Comparison of ENCODE assay signal across 20 cellular contexts in the genomic region with DNA sequence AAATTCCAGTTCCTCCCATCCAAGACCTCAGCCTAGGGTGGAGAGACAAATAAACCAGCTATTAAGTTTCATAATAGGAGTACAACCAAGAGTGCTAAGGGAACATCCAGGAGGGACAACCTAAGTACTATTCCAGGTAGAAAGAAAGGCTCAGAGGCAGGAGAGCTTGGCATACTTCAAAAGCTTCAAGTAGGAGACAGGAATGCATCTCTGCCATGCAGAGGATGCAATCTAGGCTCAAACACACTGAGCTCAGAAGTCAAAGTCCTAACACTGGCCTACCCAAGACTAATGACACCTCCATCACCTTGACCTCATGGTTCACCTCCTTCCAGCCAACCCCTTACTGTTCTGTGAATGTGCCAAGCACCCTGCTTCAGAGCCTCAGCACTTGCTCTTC. TPM values are rescaled to one million over a fixed set of nuclear protein-coding genes. Genes with fewer than 3 reads are reported as not detected.
DNase-seq lines count a peak whose midpoint lies in the region; ATAC-seq, FAIRE-seq and TF ChIP-seq lines count a peak whose summit lies in the region.
"Had no signal": no experiment of that assay in that cellular context is flagged by ENCODE, and none has a peak within 500 bp of the region (broad histone marks: within the 10 kb centered on the region; RNA-seq: fewer than 3 reads in every experiment).

No MANE protein-coding gene starts in this region.

- H2BK120ac ChIP-seq in mesendoderm (ENCODE audit: low read depth, low read length), result no peak overlapping the region

- no peak for DNase-seq in right lobe of liver
- DNase-seq in HepG2 (ENCODE audit: low spot score), result no peak
- DNase-seq in endothelial cell (ENCODE audit: low spot score), result no peak
- DNase-seq in mesendoderm, result peak; percentile 21
- no peak for DNase-seq in NCI-H446 (lab: John Stamatoyannopoulos, UW)
- no peak for DNase-seq in OCI-M2 (lab: John Stamatoyannopoulos, UW; ENCODE audit: unreplicated experiment)
- no peak for DNase-seq in activated CD4-positive, alpha-beta T cell treated with anti-CD3 and anti-CD28 coated beads, Interleukin-2, amount 50 U/mL, for 1 hour
- DNase-seq: BE2C; CD4-positive, alpha-beta T cell; DMS153; GDM1; H9; NCI-H1092 treated with DMSO at 0.1 percent for 48 hours; NCI-H146; NCI-H2029 treated with DMSO at 0.1 percent for 48 hours; NCI-H510A treated with DMSO at 0.1 percent for 48 hours; NCI-H82; PC-9; SIG-M5 had no signal

- H3K36me3 ChIP-seq in right lobe of liver, result no peaks in the 10 kb centered on the region
- no peaks in the 10 kb centered on the region for H3K36me3 ChIP-seq in HepG2 (replicated peaks in 1 of 2; ENCODE audit: control insufficient read depth in 1 of 2, insufficient read depth in 2 of 2, low read length in 2 of 2)
- no peaks in the 10 kb centered on the region for H3K36me3 ChIP-seq in mesendoderm (ENCODE audit: control insufficient read depth, insufficient read depth, low read length)
- H3K36me3 ChIP-seq: BE2C had no signal

- in situ Hi-C loops in HepG2 (cut with HindIII; ENCODE audit: extremely low pct_ligation_motif_present, low pct_unique_long_range_greater_than_20kb), result no loop called here

- no peak overlapping the region for H3K18ac ChIP-seq in mesendoderm (ENCODE audit: low read length)

- H3K36me3 Mint-ChIP-seq in endothelial cell (ENCODE audit: low read depth, unreplicated experiment), result peaks cover 3% of the 10 kb centered on the region

- H3K9ac ChIP-seq in HepG2 (ENCODE audit: insufficient read depth, low read depth, low read length), result no peak overlapping the region
- no peak overlapping the region for H3K9ac ChIP-seq in mesendoderm (ENCODE audit: low read length)

- H4K20me1 ChIP-seq in HepG2 (ENCODE audit: insufficient read depth, low read length), result peaks cover 10% of the 10 kb centered on the region

- no TSS peak for BruUV-seq in HepG2 (replicated peaks; lab: Mats Ljungman, UMichigan)

- no peak overlapping the region for H2BK15ac ChIP-seq in mesendoderm (replicated peaks; ENCODE audit: low read depth)

- H3K9me3 ChIP-seq in right lobe of liver (no peaks in the 10 kb centered on the region), HepG2 (ENCODE audit: low read length) (no peaks in the 10 kb centered on the region)
- H3K9me3 ChIP-seq: BE2C had no signal

- H3K4me2 ChIP-seq in HepG2 (ENCODE audit: low read depth, low read length), result no peak overlapping the region
- no peak overlapping the region for H3K4me2 ChIP-seq in mesendoderm (ENCODE audit: low read length)
- H3K4me2 ChIP-seq: PC-9 had no signal

- H3K4me1 ChIP-seq in right lobe of liver (peaks cover 0 to 18% (median 5%) of the 10 kb centered on the region in 4 donors), HepG2 (ENCODE audit: insufficient read depth, low read length) (peaks cover 10% of the 10 kb centered on the region), mesendoderm (ENCODE audit: control insufficient read depth, low read depth, low read length) (peaks cover 7% of the 10 kb centered on the region)

- H3K27me3 ChIP-seq in right lobe of liver (no peaks in the 10 kb centered on the region), HepG2 (ENCODE audit: control insufficient read depth in 1 of 2, insufficient read depth in 2 of 2, low read length in 2 of 2) (no peaks in the 10 kb centered on the region), mesendoderm (ENCODE audit: insufficient read depth, low read length, poor library complexity) (no peaks in the 10 kb centered on the region)
- H3K27me3 ChIP-seq: BE2C had no signal

- peaks cover 2% of the 10 kb centered on the region for H3K79me1 ChIP-seq in mesendoderm (ENCODE audit: low read length)

- TF ChIP-seq POLR2A in right lobe of liver (IDR thresholded peaks at IDR 0.05), result no peak
- no peak for TF ChIP-seq POLR2A in HepG2 (IDR thresholded peaks at IDR 0.05; ENCODE audit: insufficient read depth in 1 of 2, low read depth in 2 of 2, low read length in 2 of 2)

- no peaks in the 10 kb centered on the region for H3K9me3 Mint-ChIP-seq in endothelial cell (ENCODE audit: unreplicated experiment)
- H3K9me3 Mint-ChIP-seq: CD4-positive, alpha-beta T cell; H9 had no signal

- no peak overlapping the region for H3K4me3 ChIP-seq in right lobe of liver
- H3K4me3 ChIP-seq in HepG2 (replicated peaks in 1 of 3; ENCODE audit: insufficient read depth in 1 of 3, low read depth in 2 of 3, low read length in 3 of 3), result no peak overlapping the region
- H3K4me3 ChIP-seq in mesendoderm (ENCODE audit: low read length), result no peak overlapping the region
- H3K4me3 ChIP-seq: PC-9 had no signal

- no peak overlapping the region for H3K23ac ChIP-seq in mesendoderm (ENCODE audit: low read length)

- POLR2A ChIA-PET in HepG2 (lab: Yijun Ruan, JAX), result no interaction called here

- no peak overlapping the region for H3K27ac ChIP-seq in right lobe of liver
- no peak overlapping the region for H3K27ac ChIP-seq in HepG2 (ENCODE audit: extremely low read length, insufficient read depth, low read length)
- no peak overlapping the region for H3K27ac ChIP-seq in mesendoderm (ENCODE audit: low read depth, low read length)
- H3K27ac ChIP-seq: PC-9, RWPE1 had no signal

- TF ChIP-seq EP300 in HepG2 (IDR thresholded peaks at IDR 0.05; ENCODE audit: low read depth in 2 of 2, low read length in 2 of 2) (no peak), HepG2 (CRISPR knock-in tag; IDR thresholded peaks at IDR 0.05; ENCODE audit: borderline replicate concordance) (no peak)

- FAIRE-seq in HepG2 (lab: Jason Lieb, UNC), result no peak

- CTCF ChIA-PET in HepG2 (lab: Yijun Ruan, JAX; ENCODE audit: low intra/inter-chr PET ratio, low total read pairs), result no interaction called here

- peaks cover 71% of the 10 kb centered on the region for H3K79me2 ChIP-seq in HepG2 (ENCODE audit: insufficient read depth, low read length)
- peaks cover 50% of the 10 kb centered on the region for H3K79me2 ChIP-seq in mesendoderm (ENCODE audit: control insufficient read depth, insufficient read depth, low read length)

- TF ChIP-seq RAD21 in HepG2 (CRISPR knock-in tag; IDR thresholded peaks at IDR 0.05), result no peak

- H2AK5ac ChIP-seq in mesendoderm (ENCODE audit: low read length), result no peak overlapping the region

- H2BK5ac ChIP-seq in mesendoderm (ENCODE audit: low read length), result no peak overlapping the region

- no peak overlapping the region for H4K5ac ChIP-seq in mesendoderm (ENCODE audit: low read length)

- peak; percentile 46 to 51 (median 50) for ATAC-seq in right lobe of liver
- ATAC-seq in HepG2, result no peak

- no peaks in the 10 kb centered on the region for H3K27me3 Mint-ChIP-seq in endothelial cell (ENCODE audit: unreplicated experiment)

- H2AFZ ChIP-seq in HepG2 (ENCODE audit: low read length), result no peak overlapping the region
- H2AFZ ChIP-seq: PC-9 had no signal

- peak overlapping the region; percentile 70 for H3K27ac Mint-ChIP-seq in endothelial cell (ENCODE audit: unreplicated experiment)
- H3K27ac Mint-ChIP-seq: CD4-positive, alpha-beta T cell had no signal

- no peak overlapping the region for H4K8ac ChIP-seq in mesendoderm (ENCODE audit: low read depth, low read length)

- no peak overlapping the region for H3K4me3 Mint-ChIP-seq in endothelial cell (ENCODE audit: unreplicated experiment)
- H3K4me3 Mint-ChIP-seq: CD4-positive, alpha-beta T cell; H9 had no signal

- H3K56ac ChIP-seq in mesendoderm (ENCODE audit: low read length), result no peak overlapping the region

- H3K4me1 Mint-ChIP-seq in endothelial cell (ENCODE audit: unreplicated experiment), result peaks cover 24% of the 10 kb centered on the region

- H3K4ac ChIP-seq in mesendoderm (ENCODE audit: low read depth, low read length), result no peak overlapping the region

- no peak for TF ChIP-seq CTCF in right lobe of liver (IDR thresholded peaks at IDR 0.05)
- no peak for TF ChIP-seq CTCF in HepG2 (CRISPR knock-in tag; IDR thresholded peaks at IDR 0.05)
- TF ChIP-seq CTCF in endothelial cell (IDR thresholded peaks at IDR 0.05; ENCODE audit: unreplicated experiment), result no peak

- intact Hi-C loops in right lobe of liver (cut with DNase I) (no loop called here), HepG2 (cut with micrococcal nuclease; ENCODE audit: unreplicated experiment) (no loop called here)

TF ChIP-seq in HepG2, 621 proteins besides CTCF, POLR2A, EP300 and RAD21 (continues in another document):
- TF ChIP-seq NR1H2 (CRISPR knock-in tag; IDR thresholded peaks at IDR 0.05; ENCODE audit: borderline replicate concordance, low read depth) (no peak), POGZ (CRISPR knock-in tag; IDR thresholded peaks at IDR 0.05) (no peak), NCOR1 (IDR thresholded peaks at IDR 0.05; ENCODE audit: borderline replicate concordance, low read length) (no peak)
- TF ChIP-seq, protein P1, sequence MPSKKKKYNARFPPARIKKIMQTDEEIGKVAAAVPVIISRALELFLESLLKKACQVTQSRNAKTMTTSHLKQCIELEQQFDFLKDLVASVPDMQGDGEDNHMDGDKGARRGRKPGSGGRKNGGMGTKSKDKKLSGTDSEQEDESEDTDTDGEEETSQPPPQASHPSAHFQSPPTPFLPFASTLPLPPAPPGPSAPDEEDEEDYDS (CRISPR knock-in tag; IDR thresholded peaks at IDR 0.05), result no peak

RNA-seq across cellular contexts. Expression of a gene that starts 8.1 kb away (rescaled TPM):
- total RNA-seq in right lobe of liver, result 10 to 100 TPM; 18.8 to 36.5 (median 25.9) TPM
- 24.5 and 30.8 TPM in 2 replicates for total RNA-seq in HepG2 (2016; rRNA removed; fragmentation: Illumina TruSeq; extraction: Trizol)
- 8.8 and 10.0 TPM in 2 replicates for total RNA-seq in HepG2 (2016; cell fraction: cytosol; rRNA removed; fragmentation: Illumina TruSeq; extraction: Trizol; ENCODE audit: low read depth)
- 22.5 and 29.2 TPM in 2 replicates for total RNA-seq in HepG2 (2016; cell fraction: insoluble cytoplasmic fraction; rRNA removed; fragmentation: Illumina TruSeq; extraction: Trizol)
- 10.2 and 11.3 TPM in 2 replicates for total RNA-seq in HepG2 (2016; cell fraction: membrane; rRNA removed; fragmentation: Illumina TruSeq; extraction: Trizol)
- 60.8 and 61.6 TPM in 2 replicates for total RNA-seq in HepG2 (2016; cell fraction: nucleus; rRNA removed; fragmentation: Illumina TruSeq; extraction: Trizol)
- 16.7 and 19.9 TPM in 2 replicates for polyA plus RNA-seq in HepG2 (2011; rRNA removed)
- polyA plus RNA-seq in HepG2 (2011; cell fraction: cytosol; rRNA removed), result 13.5 and 17.1 TPM in 2 replicates
- polyA plus RNA-seq in HepG2 (2011; cell fraction: nucleus; rRNA removed), result 27.2 and 44.3 TPM in 2 replicates
- polyA plus RNA-seq in HepG2 (2012), result 13.4 TPM in 2 replicates
- polyA plus RNA-seq in HepG2 (2016; cell fraction: cytosol; fragmentation: Illumina TruSeq; extraction: Trizol; ENCODE audit: low read depth), result 0.48 and 0.73 TPM in 2 replicates
- polyA plus RNA-seq in HepG2 (2016; cell fraction: insoluble cytoplasmic fraction; fragmentation: Illumina TruSeq; extraction: Trizol; ENCODE audit: low read depth), result 9.4 and 10.1 TPM in 2 replicates
- polyA plus RNA-seq in HepG2 (2016; cell fraction: membrane; fragmentation: Illumina TruSeq; extraction: Trizol; ENCODE audit: low read depth), result 1.3 and 1.8 TPM in 2 replicates
- 16.1 and 19.7 TPM in 2 replicates for polyA plus RNA-seq in HepG2 (2016; cell fraction: nucleus; fragmentation: Illumina TruSeq; extraction: Trizol; ENCODE audit: insufficient read depth, low read depth)
- 84.0 and 132 TPM in 2 replicates for polyA minus RNA-seq in HepG2 (2011; rRNA and poly(A)+ RNA removed; ENCODE audit: low replicate concordance)
- 44.8 and 56.1 TPM in 2 replicates for polyA minus RNA-seq in HepG2 (2011; cell fraction: cytosol; rRNA and poly(A)+ RNA removed)
- 216 and 287 TPM in 2 replicates for polyA minus RNA-seq in HepG2 (2011; cell fraction: nucleus; rRNA and poly(A)+ RNA removed)
- total RNA-seq in endothelial cell (ENCODE audit: unreplicated experiment), result 94.8 TPM
- polyA plus RNA-seq in mesendoderm (2013, experiment 1 of 2), result 23.7 TPM
- 23.9 TPM for polyA plus RNA-seq in mesendoderm (2013, experiment 2 of 2)
